ENCODE assay signal across 1 cellular context in genomic region chr15:56948766-56949105, GRCh38.
TF ChIP-seq lines count a peak whose summit lies in the region.

No MANE protein-coding gene starts in this region.

TF ChIP-seq in K562, 482 proteins besides CTCF, POLR2A, EP300 and RAD21:
- TF ChIP-seq PHF8 (IDR thresholded peaks at IDR 0.05; ENCODE audit: borderline replicate concordance, low read length) (no peak), SREBF1 (IDR thresholded peaks at IDR 0.05; ENCODE audit: borderline replicate concordance, low read depth, low read length) (no peak), ZNF76 (CRISPR knock-in tag; IDR thresholded peaks at IDR 0.05; ENCODE audit: borderline replicate concordance) (no peak), CREB1 (IDR thresholded peaks at IDR 0.05) (no peak), CREB1 (CRISPR knock-in tag; IDR thresholded peaks at IDR 0.05) (no peak), THRA (IDR thresholded peaks at IDR 0.05) (no peak), ZNF707 (CRISPR knock-in tag; conservative IDR thresholded peaks at IDR 0.05) (no peak), FOXK2 (conservative IDR thresholded peaks at IDR 0.05 in 1 of 2, IDR thresholded peaks at IDR 0.05 in 1 of 2; ENCODE audit: low read depth in 2 of 2) (no peak), GTF2A2 (tag; IDR thresholded peaks at IDR 0.05) (no peak), GATAD2B (IDR thresholded peaks at IDR 0.05; ENCODE audit: borderline replicate concordance) (no peak), ZNF263 (CRISPR knock-in tag; IDR thresholded peaks at IDR 0.05; ENCODE audit: borderline replicate concordance) (no peak)
